10 cellular contexts compared by ENCODE assay signal in genomic region chr20:47320990-47321805, GRCh38. TPM values are rescaled to one million over a fixed set of nuclear protein-coding genes. Genes with fewer than 3 reads are reported as not detected.
DNase-seq lines count a peak whose midpoint lies in the region; ATAC-seq and TF ChIP-seq lines count a peak whose summit lies in the region.
"Had no signal": no experiment of that assay in that cellular context is flagged by ENCODE, and none has a peak within 500 bp of the region (broad histone marks: within the 10 kb centered on the region; RNA-seq: fewer than 3 reads in every experiment).

No MANE protein-coding gene starts in this region.

- H3K9me3 Mint-ChIP-seq in T-helper 2 cell treated with Interferon-gamma antibody and Interleukin-4, amounts not matched to agents 5 μg/mL and 100 μg/mL, for 36 hours: no peaks in the 10 kb centered on the region
- no peaks in the 10 kb centered on the region for H3K9me3 Mint-ChIP-seq in activated naive CD8-positive, alpha-beta T cell (ENCODE audit: low read depth)

- H3K27ac Mint-ChIP-seq in T-helper 2 cell treated with Interferon-gamma antibody and Interleukin-4, amounts not matched to agents 5 μg/mL and 100 μg/mL, for 36 hours: peak overlapping the region; percentile 45
- peak overlapping the region; percentile 85 for H3K27ac Mint-ChIP-seq in activated naive CD8-positive, alpha-beta T cell

- no peak overlapping the region for H3K4me3 ChIP-seq in right lobe of liver
- H3K4me3 ChIP-seq in thyroid gland (replicated peaks in 1 of 3): no peak overlapping the region

- no peak overlapping the region for H3K4me3 Mint-ChIP-seq in T-helper 2 cell treated with Interferon-gamma antibody and Interleukin-4, amounts not matched to agents 5 μg/mL and 100 μg/mL, for 36 hours
- H3K4me3 Mint-ChIP-seq in activated naive CD8-positive, alpha-beta T cell: no peak overlapping the region

- no peaks in the 10 kb centered on the region for H3K36me3 ChIP-seq in right lobe of liver
- H3K36me3 ChIP-seq in thyroid gland: no peaks in the 10 kb centered on the region

- intact Hi-C loops in right lobe of liver (cut with DNase I) (no loop called here), thyroid gland (cut with DNase I) (no loop called here)

- H3K4me1 ChIP-seq in right lobe of liver (peaks cover 0 to 53% (median 27%) of the 10 kb centered on the region in 4 donors), thyroid gland (peaks cover 74 to 92% of the 10 kb centered on the region in 2 donors)

- peak; percentile 17 to 65 (median 34) for ATAC-seq in right lobe of liver
- ATAC-seq in GM18861 (IDR thresholded peaks at IDR 0.05; ENCODE audit: unreplicated experiment): no peak
- ATAC-seq in HG02973 (IDR thresholded peaks at IDR 0.05; ENCODE audit: unreplicated experiment): no peak

- H3K4me1 Mint-ChIP-seq in T-helper 2 cell treated with Interferon-gamma antibody and Interleukin-4, amounts not matched to agents 5 μg/mL and 100 μg/mL, for 36 hours (ENCODE audit: low read depth): peaks cover 43% of the 10 kb centered on the region
- peaks cover 67% of the 10 kb centered on the region for H3K4me1 Mint-ChIP-seq in activated naive CD8-positive, alpha-beta T cell (ENCODE audit: low read depth)

- peak overlapping the region; percentile 47 to 99 (median 48) for H3K27ac ChIP-seq in right lobe of liver
- H3K27ac ChIP-seq in thyroid gland: peak overlapping the region; percentile 99 to 100 (median 100)

- no peaks in the 10 kb centered on the region for H3K27me3 Mint-ChIP-seq in T-helper 2 cell treated with Interferon-gamma antibody and Interleukin-4, amounts not matched to agents 5 μg/mL and 100 μg/mL, for 36 hours (ENCODE audit: low read depth)
- no peaks in the 10 kb centered on the region for H3K27me3 Mint-ChIP-seq in activated naive CD8-positive, alpha-beta T cell

- TF ChIP-seq CTCF in right lobe of liver (IDR thresholded peaks at IDR 0.05) (no peak), thyroid gland (IDR thresholded peaks at IDR 0.05) (no peak)

- peaks cover 13% of the 10 kb centered on the region for H3K36me3 Mint-ChIP-seq in T-helper 2 cell treated with Interferon-gamma antibody and Interleukin-4, amounts not matched to agents 5 μg/mL and 100 μg/mL, for 36 hours (ENCODE audit: low read depth)
- H3K36me3 Mint-ChIP-seq in activated naive CD8-positive, alpha-beta T cell: peaks cover 3% of the 10 kb centered on the region

- no peak for DNase-seq in T-helper 2 cell treated with Interferon-gamma antibody and Interleukin-4, amounts not matched to agents 5 μg/mL and 100 μg/mL, for 36 hours (ENCODE audit: low spot score)
- no peak for DNase-seq in T-helper 2 cell
- peak in 1 of 3 donors; percentile 66 for DNase-seq in right lobe of liver
- no peak for DNase-seq in thyroid gland
- DNase-seq in T1000 (lab: John Stamatoyannopoulos, UW): no peak
- DNase-seq: OCI-M1; stimulated activated CD4-positive, alpha-beta T cell treated with anti-CD3 and anti-CD28 coated beads, Interleukin-1b, Interleukin-23, amount 100 ng/mL, for 48 hours had no signal

- H3K9me3 ChIP-seq in right lobe of liver (no peaks in the 10 kb centered on the region), thyroid gland (no peaks in the 10 kb centered on the region)

- no peak for TF ChIP-seq POLR2A in right lobe of liver (IDR thresholded peaks at IDR 0.05)
- no peak for TF ChIP-seq POLR2A in thyroid gland (IDR thresholded peaks at IDR 0.05)

- 36% methylated on average over 7 of the region's 7 CpGs for WGBS in right lobe of liver (ENCODE audit: insufficient coverage, low coverage, low lambda C conversion rate, missing lambda C conversion rate)
- 72 to 78% methylated on average over 7 of the region's 7 CpGs for WGBS in thyroid gland, 2 donors

- H3K27me3 ChIP-seq in right lobe of liver (no peaks in the 10 kb centered on the region), thyroid gland (no peaks in the 10 kb centered on the region)

RNA-seq across cellular contexts. Expression of gene ZMYND8, which starts 35.3 kb away (rescaled TPM):
- total RNA-seq in right lobe of liver (10 to 100 TPM in 5 of 6 experiments, 1 to 10 TPM in 1; 7.8 to 25.7 (median 13.8) TPM), thyroid gland (10 to 100 TPM; 29.7 to 42.4 (median 30.9) TPM)

Comparison
In these comparisons a context has a peak if more than half of its experiments do, and no peak if none do; other contexts are left out.
1. ATAC-seq: peak in right lobe of liver (4 of 4); none in GM18861 (single experiment) and HG02973 (single experiment).